Comparison of ENCODE assay signal across 8 cellular contexts in genomic region chr17:32936894-32937500, GRCh38. TPM values are rescaled to one million over a fixed set of nuclear protein-coding genes. Genes with fewer than 3 reads are reported as not detected.
DNase-seq lines count a peak whose midpoint lies in the region; ATAC-seq and TF ChIP-seq lines count a peak whose summit lies in the region.

No MANE protein-coding gene starts in this region.

- TF ChIP-seq CTCF in GM12865 (IDR thresholded peaks at IDR 0.05; ENCODE audit: insufficient read depth, low read depth, low read length, missing control alignments) = peak; percentile 81

- no peak overlapping the region for H3K4me3 ChIP-seq in GM12865 (ENCODE audit: low read depth, low read length)

- H3K27ac ChIP-seq in cingulate gyrus (ENCODE audit: low read depth, low read length) = peak overlapping the region; percentile 85

- peak; percentile 72 for DNase-seq in GM12865 (ENCODE audit: low read depth)
- DNase-seq in NCI-H1048 (lab: John Stamatoyannopoulos, UW) = peak; percentile 49
- DNase-seq in activated CD4-positive, alpha-beta T cell treated with anti-CD3 and anti-CD28 coated beads for 4 hours = peak; percentile 63 to 66
- DNase-seq in left lobe of liver (ENCODE audit: low spot score) = peak; percentile 57
- peak; percentile 72 for DNase-seq in stimulated activated CD4-positive, alpha-beta T cell treated with anti-CD3 and anti-CD28 coated beads, Interleukin-4, amount 100 ng/mL, for 24 hours

- ATAC-seq in left lobe of liver (peak; percentile 90), HG02973 (IDR thresholded peaks at IDR 0.05; ENCODE audit: unreplicated experiment) (no peak), GM19467 (IDR thresholded peaks at IDR 0.05; ENCODE audit: unreplicated experiment) (no peak)

RNA-seq across cellular contexts. Expression of gene TMEM98, which starts 9.0 kb away (rescaled TPM):
- total RNA-seq in left lobe of liver = 15.2 TPM

RNA-seq across cellular contexts. Expression of gene SPACA3, which starts 54.6 kb away (rescaled TPM):
- not detected for total RNA-seq in left lobe of liver
